In genomic region chr7:136687693-136688322, GRCh38 we compare ENCODE assay signal across 2 cellular contexts.
TF ChIP-seq lines count a peak whose summit lies in the region.

No MANE protein-coding gene starts in this region.

TF ChIP-seq in Ishikawa, 13 proteins besides CTCF, POLR2A, EP300 and RAD21 (continued from another document):
- TF ChIP-seq REST (IDR thresholded peaks at IDR 0.05; ENCODE audit: low read depth) (no peak), TCF12 (IDR thresholded peaks at IDR 0.05; ENCODE audit: low read depth) (no peak)

TF ChIP-seq in WTC11, 78 proteins besides CTCF, POLR2A, EP300 and RAD21 (continued from another document):
- TF ChIP-seq ARID4B (CRISPR knock-in tag; IDR thresholded peaks at IDR 0.05; ENCODE audit: borderline replicate concordance), result no peak
- TF ChIP-seq ZNF121 (CRISPR knock-in tag; IDR thresholded peaks at IDR 0.05), result no peak
- no peak for TF ChIP-seq ATF6 (CRISPR knock-in tag; IDR thresholded peaks at IDR 0.05)
- no peak for TF ChIP-seq ATF3 (CRISPR knock-in tag; conservative IDR thresholded peaks at IDR 0.05)
